In the genomic region with DNA sequence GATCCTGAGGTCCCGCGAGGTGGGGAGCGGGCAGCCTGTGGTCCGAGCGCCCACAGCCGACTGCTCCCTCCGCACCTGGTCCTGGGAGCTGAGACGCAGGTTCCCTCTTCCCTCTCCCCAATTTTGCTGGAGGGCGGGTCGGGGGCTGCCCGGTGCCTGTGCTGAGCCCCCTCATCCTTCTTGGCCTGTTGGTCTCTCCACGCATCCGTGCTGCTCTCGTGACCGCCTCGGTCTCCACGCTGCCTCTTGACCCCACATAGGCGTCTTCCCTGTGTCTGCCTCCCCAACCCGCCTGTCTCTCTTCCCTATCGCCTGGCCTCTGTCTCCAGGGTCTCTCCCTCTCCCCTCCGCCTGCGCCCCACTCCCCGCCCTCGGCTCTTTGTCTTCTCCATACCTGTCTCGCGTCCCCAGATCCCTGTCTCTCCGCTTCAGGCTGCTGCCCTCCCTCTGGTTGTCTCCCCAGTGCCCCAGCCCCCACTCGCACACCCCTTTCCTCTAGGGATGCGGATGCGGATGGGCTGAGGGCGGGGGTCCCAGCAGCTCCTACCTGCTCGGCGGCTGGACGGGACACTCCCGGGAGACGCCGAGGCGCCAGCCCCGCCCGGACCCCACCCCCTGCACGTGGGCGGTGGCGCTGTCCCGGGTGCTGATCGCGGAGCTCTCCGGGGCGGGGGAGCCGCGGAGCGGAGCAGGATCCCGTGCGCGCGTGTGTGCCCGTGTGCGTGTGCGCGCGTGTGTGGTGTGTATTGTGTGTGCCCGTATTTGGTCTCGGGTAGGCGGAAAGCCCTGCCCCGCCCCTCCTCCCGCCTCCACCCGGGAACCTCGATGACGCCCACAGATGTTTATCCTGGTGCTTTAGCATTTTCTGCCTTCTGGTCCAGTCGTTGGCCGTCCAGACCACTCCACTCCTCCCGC, we compare ENCODE assay signal across 8 cellular contexts. TPM values are rescaled to one million over a fixed set of nuclear protein-coding genes. Genes with fewer than 3 reads are reported as not detected.
DNase-seq lines count a peak whose midpoint lies in the region; ATAC-seq and TF ChIP-seq lines count a peak whose summit lies in the region.

A gene (minus strand): TSS at position 720 of the 915 bp plus-strand sequence. CDS start 1,248 bp downstream, outside the sequence.

- H3K4me3 ChIP-seq in PC-9 = peak within 1 kb of the TSS; percentile 34; the same call in 1 of the 2 replicates
- H3K4me3 ChIP-seq in retinal pigment epithelial cell (ENCODE audit: low read length) = peak within 1 kb of the TSS; percentile 52

- no peak for TF ChIP-seq CTCF in PC-9 (conservative IDR thresholded peaks at IDR 0.05)
- no peak for TF ChIP-seq CTCF in retinal pigment epithelial cell (conservative IDR thresholded peaks at IDR 0.05; ENCODE audit: low read depth, low read length)

- H3K27ac ChIP-seq in PC-9 = no peak within 1 kb of the TSS

- no peaks in the 10 kb centered on the region for H4K20me1 ChIP-seq in PC-9 (ENCODE audit: insufficient read depth)

- no peaks in the 10 kb centered on the region for H3K9me3 ChIP-seq in PC-9 (ENCODE audit: insufficient read depth, low read depth)

- POLR2A ChIA-PET in PC-9 (lab: Charles Lee; ENCODE audit: unreplicated experiment) = no interaction called here

- intact Hi-C loops in PC-9 (cut with micrococcal nuclease; ENCODE audit: unreplicated experiment) = no loop called here

- no peaks in the 10 kb centered on the region for H3K27me3 ChIP-seq in PC-9 (ENCODE audit: insufficient read depth, low read depth)

- H3K36me3 ChIP-seq in PC-9 (ENCODE audit: low read depth) = no peaks in the 10 kb centered on the region

- no peak for ATAC-seq in HG02571 (IDR thresholded peaks at IDR 0.05; ENCODE audit: unreplicated experiment)
- no peak for ATAC-seq in GM21526 (IDR thresholded peaks at IDR 0.05; ENCODE audit: low FRiP score, unreplicated experiment)

- H3K4me1 ChIP-seq in PC-9 (replicated peaks; ENCODE audit: insufficient read depth) = no peaks in the 10 kb centered on the region

- peaks cover 6% of the 10 kb centered on the region; the same call in 1 of the 2 replicates for H3F3A ChIP-seq in PC-9 (ENCODE audit: insufficient read depth, low read depth)

- peak; percentile 20 for DNase-seq in NCI-H510A treated with DMSO at 0.1 percent for 48 hours (lab: John Stamatoyannopoulos, UW)
- no peak for DNase-seq in NCI-H510A (lab: John Stamatoyannopoulos, UW)
- no peak for DNase-seq in PC-9
- DNase-seq in activated gamma-delta T cell treated with Interleukin-2 at 50 U/mL for 16 hours = peak; percentile 52
- peak; percentile 39 for DNase-seq in glomerular visceral epithelial cell (ENCODE audit: extremely low spot score)
- DNase-seq in retinal pigment epithelial cell (ENCODE audit: low read depth) = no peak

- H3K79me2 ChIP-seq in PC-9 (ENCODE audit: low read depth) = no peaks in the 10 kb centered on the region

- BruUV-seq in PC-9 (replicated peaks; lab: Mats Ljungman, UMichigan) = no TSS peak

- H3K9me2 ChIP-seq in PC-9 (ENCODE audit: insufficient read depth) = no peaks in the 10 kb centered on the region

- peak within 1 kb of the TSS; percentile 57 for H3K4me2 ChIP-seq in PC-9

- H2AFZ ChIP-seq in PC-9 = no peak within 1 kb of the TSS

- CTCF ChIA-PET in PC-9 (lab: Charles Lee) = interaction anchor here (0.7 kb wide), 1 partner anchor 27 kb away, joined by 6 read pairs; no protein-coding TSS in a partner anchor

RNA-seq across cellular contexts. Expression of the gene that starts here (rescaled TPM):
- total RNA-seq in PC-9 (2021) = 1.3 and 2.8 TPM in 2 replicates

Comparison
In these comparisons a context has a peak if more than half of its experiments do, and no peak if none do; other contexts are left out.
1. DNase-seq: peak in NCI-H510A treated with DMSO at 0.1 percent for 48 hours (single experiment), activated gamma-delta T cell treated with Interleukin-2 at 50 U/mL for 16 hours (single experiment) and glomerular visceral epithelial cell (single experiment); none in NCI-H510A (single experiment), PC-9 (0 of 2) and retinal pigment epithelial cell (single experiment).